In genomic region chr1:204445860-204446412, GRCh38 we compare ENCODE assay signal across 8 cellular contexts. TPM values are rescaled to one million over a fixed set of nuclear protein-coding genes. Genes with fewer than 3 reads are reported as not detected.
DNase-seq lines count a peak whose midpoint lies in the region; ATAC-seq and TF ChIP-seq lines count a peak whose summit lies in the region.

No MANE protein-coding gene starts in this region.

- peaks cover 84% of the 10 kb centered on the region for H3K36me3 Mint-ChIP-seq in CD4-positive, alpha-beta T cell (ENCODE audit: low read depth)
- H3K36me3 Mint-ChIP-seq in immature natural killer cell, result peaks cover 10 to 52% (median 19%) of the 10 kb centered on the region in 3 donors

- POLR2A ChIA-PET in CD4-positive, alpha-beta T cell (lab: Charles Lee), result interaction anchor here (1.0 to 3.5 kb wide), 6 partner anchors 49 to 70 kb away, joined by 3 to 33 read pairs (median 6); partner anchors contain the start of genes MDM4 and PIK3C2B

- H3K9me2 ChIP-seq in GM23248 (ENCODE audit: insufficient read depth), result no peaks in the 10 kb centered on the region

- no peaks in the 10 kb centered on the region for H3K9me3 Mint-ChIP-seq in CD4-positive, alpha-beta T cell
- H3K9me3 Mint-ChIP-seq in immature natural killer cell, result no peaks in the 10 kb centered on the region

- WGBS in GM23248 (ENCODE audit: low coverage in 1 of 2, low lambda C conversion rate in 2 of 2, missing lambda C conversion rate in 2 of 2), 2 experiments, result 23 to 40% methylated on average over 10 to 11 of the region's 11 CpGs

- no peak overlapping the region for H2AFZ ChIP-seq in GM23248

- peak; percentile 34 for ATAC-seq in CD4-positive, alpha-beta T cell (ENCODE audit: poor library complexity)

- no peaks in the 10 kb centered on the region for H3K27me3 Mint-ChIP-seq in CD4-positive, alpha-beta T cell
- H3K27me3 Mint-ChIP-seq in immature natural killer cell (ENCODE audit: low read depth in 3 of 3), result peaks cover 0 to 2% (median 0%) of the 10 kb centered on the region in 3 donors

- H3K9me3 ChIP-seq in CD4-positive, alpha-beta T cell (ENCODE audit: control insufficient read depth, low read length), result no peaks in the 10 kb centered on the region
- no peaks in the 10 kb centered on the region for H3K9me3 ChIP-seq in GM23248 (ENCODE audit: low read depth)
- H3K9me3 ChIP-seq in NT2/D1 (ENCODE audit: insufficient read depth, low read length), result no peaks in the 10 kb centered on the region
- no peaks in the 10 kb centered on the region for H3K9me3 ChIP-seq in stomach smooth muscle (ENCODE audit: control insufficient read depth in 2 of 2, low read length in 2 of 2)

- DNase-seq in CD4-positive, alpha-beta T cell, result peak in 9 of 10 experiments; percentile 14 to 48 (median 37)
- DNase-seq in GM23248 (peak; percentile 59), NT2/D1 (ENCODE audit: low read depth, low spot score) (peak; percentile 60), immature natural killer cell (peak; percentile 20 to 33 (median 26)), GM19240 (ENCODE audit: insufficient read length, low spot score) (no peak), superior temporal gyrus (ENCODE audit: extremely low spot score) (no peak)
- DNase-seq in activated effector memory CD4-positive, alpha-beta T cell treated with anti-CD3 and anti-CD28 coated beads, Interleukin-2, amount 50 U/mL, for 16 hours, result peak; percentile 78

- no peaks in the 10 kb centered on the region for H4K20me1 ChIP-seq in GM23248 (ENCODE audit: insufficient read depth)

- peaks cover 19% of the 10 kb centered on the region for H3K4me1 Mint-ChIP-seq in CD4-positive, alpha-beta T cell (ENCODE audit: low read depth)
- peaks cover 4 to 9% of the 10 kb centered on the region in 2 donors for H3K4me1 Mint-ChIP-seq in immature natural killer cell

- no peak overlapping the region for H3K4me3 ChIP-seq in GM23248
- H3K4me3 ChIP-seq in NT2/D1 (ENCODE audit: insufficient read length, low read depth), result no peak overlapping the region
- no peak overlapping the region for H3K4me3 ChIP-seq in stomach smooth muscle (ENCODE audit: low read length in 2 of 2)

- H3K4me1 ChIP-seq in GM23248 (ENCODE audit: insufficient read depth) (no peaks in the 10 kb centered on the region), NT2/D1 (ENCODE audit: insufficient read depth, insufficient read length) (peaks cover 28% of the 10 kb centered on the region), stomach smooth muscle (ENCODE audit: control insufficient read depth, insufficient read depth, low read length) (peaks cover 33% of the 10 kb centered on the region)

- in situ Hi-C loops in GM23248 (cut with MboI), result loop anchor here (10.0 kb wide), 1 partner anchor 59 kb away; no protein-coding TSS in a partner anchor

- H3K79me2 ChIP-seq in GM23248 (ENCODE audit: insufficient read depth), result no peaks in the 10 kb centered on the region

- TF ChIP-seq CTCF in CD4-positive, alpha-beta T cell (IDR thresholded peaks at IDR 0.05), result no peak

- intact Hi-C loops in CD4-positive, alpha-beta T cell (cut with DNase I, micrococcal nuclease), result loop anchor here (1.0 to 10.0 kb wide), 5 partner anchors 49 to 361 kb away; partner anchors contain the start of gene PIK3C2B (in 1 of the 2)

- no peak overlapping the region for H3K9ac ChIP-seq in GM23248
- no peak overlapping the region for H3K9ac ChIP-seq in NT2/D1 (ENCODE audit: insufficient read length, low read depth)
- no peak overlapping the region for H3K9ac ChIP-seq in stomach smooth muscle (ENCODE audit: low read length in 2 of 2)

- H3K4me2 ChIP-seq in GM23248 (ENCODE audit: unreplicated experiment), result no peak overlapping the region

- CTCF ChIA-PET in CD4-positive, alpha-beta T cell (lab: Charles Lee), result interaction anchor here (0.8 to 9.7 kb wide), 16 partner anchors 10 to 361 kb away, joined by 3 to 218 read pairs (median 5); partner anchors contain the start of genes MDM4 and PIK3C2B

- H3K4me3 Mint-ChIP-seq in CD4-positive, alpha-beta T cell, result no peak overlapping the region
- H3K4me3 Mint-ChIP-seq in immature natural killer cell, result no peak overlapping the region

- H3K27me3 ChIP-seq in CD4-positive, alpha-beta T cell (ENCODE audit: control insufficient read depth, insufficient read depth, low read length), result no peaks in the 10 kb centered on the region
- H3K27me3 ChIP-seq in GM23248 (replicated peaks; ENCODE audit: insufficient read depth) (no peaks in the 10 kb centered on the region), NT2/D1 (ENCODE audit: insufficient read depth, insufficient read length) (no peaks in the 10 kb centered on the region), stomach smooth muscle (ENCODE audit: control insufficient read depth in 1 of 2, insufficient read depth in 2 of 2, low read length in 2 of 2) (no peaks in the 10 kb centered on the region)

- H3K27ac Mint-ChIP-seq in CD4-positive, alpha-beta T cell, result peak overlapping the region; percentile 81
- H3K27ac Mint-ChIP-seq in immature natural killer cell, result peak overlapping the region in 2 of 6 donors; percentile 15 to 78

- H3F3A ChIP-seq in GM23248 (ENCODE audit: insufficient read depth), result no peaks in the 10 kb centered on the region

- H3K36me3 ChIP-seq in GM23248 (ENCODE audit: low read depth) (no peaks in the 10 kb centered on the region), NT2/D1 (ENCODE audit: insufficient read depth, insufficient read length, low read length) (peaks cover 64% of the 10 kb centered on the region), stomach smooth muscle (ENCODE audit: control insufficient read depth in 2 of 2, insufficient read depth in 2 of 2, low read length in 2 of 2) (peaks cover 32 to 59% of the 10 kb centered on the region in 2 donors)

- H3K27ac ChIP-seq in CD4-positive, alpha-beta T cell (ENCODE audit: low read depth, low read length), result no peak overlapping the region
- no peak overlapping the region for H3K27ac ChIP-seq in GM23248
- H3K27ac ChIP-seq in stomach smooth muscle (ENCODE audit: low read length), result peak overlapping the region; percentile 62

RNA-seq across cellular contexts. Expression of gene PPP1R15B, which starts 34.3 kb away (rescaled TPM):
- total RNA-seq in CD4-positive, alpha-beta T cell, result 100 to 1,000 TPM; 171 to 179 TPM
- total RNA-seq in GM23248 (2014; rRNA removed; shearing (Covaris generic)), result 27.6 and 28.4 TPM in 2 replicates
- polyA plus RNA-seq in GM23248 (2016; fragmentation: Nextera tagmentation; extraction: Ambion mirVana) (14.5 and 15.4 TPM in 2 replicates), immature natural killer cell (10 to 100 TPM; 13.5 to 23.0 (median 17.3) TPM)

RNA-seq across cellular contexts. Expression of gene PIK3C2B, which starts 48.7 kb away (rescaled TPM):
- total RNA-seq in CD4-positive, alpha-beta T cell, result 10 to 100 TPM; 25.5 to 27.1 TPM
- total RNA-seq in GM23248 (2014; rRNA removed; shearing (Covaris generic)), result 0.63 and 0.76 TPM in 2 replicates
- polyA plus RNA-seq in GM23248 (2016; fragmentation: Nextera tagmentation; extraction: Ambion mirVana) (0.20 and 0.53 TPM in 2 replicates), immature natural killer cell (1 to 10 TPM in 2 of 3 donors, not detected in 1; 1.4 to 2.3 TPM)

Comparison
In these comparisons a context has a peak if more than half of its experiments do, and no peak if none do; other contexts are left out.
1. DNase-seq: peak in CD4-positive, alpha-beta T cell (9 of 10), GM23248 (single experiment), NT2/D1 (single experiment), activated effector memory CD4-positive, alpha-beta T cell treated with anti-CD3 and anti-CD28 coated beads, Interleukin-2, amount 50 U/mL, for 16 hours (single experiment) and immature natural killer cell (3 of 3); none in GM19240 (single experiment) and superior temporal gyrus (single experiment).
2. RNA of gene PIK3C2B, which starts 48.7 kb away (total RNA-seq): 25.5 to 27.1 TPM in CD4-positive, alpha-beta T cell; 0.63 to 0.76 TPM in GM23248; every median in the first group is over 10 times any median in the second.